ENCODE assay signal across 15 cellular contexts in genomic region chr14:99522025-99522401, GRCh38. TPM values are rescaled to one million over a fixed set of nuclear protein-coding genes. Genes with fewer than 3 reads are reported as not detected.
DNase-seq lines count a peak whose midpoint lies in the region; ATAC-seq and TF ChIP-seq lines count a peak whose summit lies in the region.
"Had no signal": no experiment of that assay in that cellular context is flagged by ENCODE, and none has a peak within 500 bp of the region (broad histone marks: within the 10 kb centered on the region; RNA-seq: fewer than 3 reads in every experiment).

No MANE protein-coding gene starts in this region.

- H3K36me3 Mint-ChIP-seq in nephron (ENCODE audit: low read depth): no peaks in the 10 kb centered on the region
- no peaks in the 10 kb centered on the region for H3K36me3 Mint-ChIP-seq in type B pancreatic cell
- peaks cover 12% of the 10 kb centered on the region for H3K36me3 Mint-ChIP-seq in effector memory CD8-positive, alpha-beta T cell (ENCODE audit: insufficient read depth)
- peaks cover 0 to 1% of the 10 kb centered on the region in 2 donors for H3K36me3 Mint-ChIP-seq in CD4-positive, alpha-beta memory T cell

- H3K4me1 ChIP-seq in heart left ventricle (peaks cover 6 to 64% (median 46%) of the 10 kb centered on the region in 12 donors), right atrium auricular region (peaks cover 0 to 55% of the 10 kb centered on the region in 2 donors), esophagus muscularis mucosa (peaks cover 52 to 82% (median 66%) of the 10 kb centered on the region in 4 donors)
- H3K4me1 ChIP-seq in CD4-positive, alpha-beta memory T cell (ENCODE audit: insufficient read depth, low read length): peaks cover 20% of the 10 kb centered on the region

- DNase-seq in heart left ventricle: peak in 3 of 5 donors; percentile 19 to 33 (median 23)
- DNase-seq in right atrium auricular region (ENCODE audit: low spot score): no peak
- DNase-seq in esophagus muscularis mucosa (ENCODE audit: extremely low spot score): no peak
- no peak for DNase-seq in type B pancreatic cell (ENCODE audit: extremely low spot score, unreplicated experiment)
- DNase-seq in effector memory CD8-positive, alpha-beta T cell: no peak
- no peak for DNase-seq in activated T-cell treated with anti-CD3 and anti-CD28 coated beads, Interleukin-2, amount 50 U/mL, for 1 hour
- no peak for DNase-seq in CD4-positive, alpha-beta memory T cell
- DNase-seq: erythroblast; NCI-H1417 treated with DMSO at 0.1 percent for 48 hours; NCI-H526 treated with DMSO at 0.1 percent for 48 hours; stimulated activated CD4-positive, alpha-beta T cell treated with anti-CD3 and anti-CD28 coated beads, Interleukin-15, amount 100 ng/mL, for 24 hours had no signal

- POLR2A ChIA-PET in CD4-positive, alpha-beta memory T cell (lab: Charles Lee; ENCODE audit: partially characterized antibody): no interaction called here

- no peak for ATAC-seq in heart left ventricle
- ATAC-seq in effector memory CD8-positive, alpha-beta T cell (replicated peaks): no peak

- H3K27ac Mint-ChIP-seq in nephron (peak overlapping the region; percentile 80 to 86 (median 83)), type B pancreatic cell (peak overlapping the region; percentile 86)
- H3K27ac Mint-ChIP-seq in effector memory CD8-positive, alpha-beta T cell: no peak overlapping the region
- no peak overlapping the region for H3K27ac Mint-ChIP-seq in CD4-positive, alpha-beta memory T cell

- no peak for TF ChIP-seq CTCF in heart left ventricle (IDR thresholded peaks at IDR 0.05)
- no peak for TF ChIP-seq CTCF in right atrium auricular region (IDR thresholded peaks at IDR 0.05)
- TF ChIP-seq CTCF in esophagus muscularis mucosa (IDR thresholded peaks at IDR 0.05): no peak
- TF ChIP-seq CTCF in nephron (IDR thresholded peaks at IDR 0.05; ENCODE audit: unreplicated experiment in 3 of 3): no peak
- no peak for TF ChIP-seq CTCF in type B pancreatic cell (conservative IDR thresholded peaks at IDR 0.05)

- no peak for TF ChIP-seq EP300 in esophagus muscularis mucosa (IDR thresholded peaks at IDR 0.05)

- H3K9me3 ChIP-seq in heart left ventricle (no peaks in the 10 kb centered on the region), right atrium auricular region (no peaks in the 10 kb centered on the region), esophagus muscularis mucosa (no peaks in the 10 kb centered on the region)
- no peaks in the 10 kb centered on the region for H3K9me3 ChIP-seq in CD4-positive, alpha-beta memory T cell (ENCODE audit: control insufficient read depth in 1 of 2, low read length in 2 of 2)
- H3K9me3 ChIP-seq: adrenal gland, BLaER1, breast epithelium had no signal

- H3K4me3 Mint-ChIP-seq in nephron: peak overlapping the region in 2 of 3 experiments; percentile 40 to 56
- H3K4me3 Mint-ChIP-seq in type B pancreatic cell: no peak overlapping the region
- H3K4me3 Mint-ChIP-seq in effector memory CD8-positive, alpha-beta T cell: no peak overlapping the region
- H3K4me3 Mint-ChIP-seq in CD4-positive, alpha-beta memory T cell: no peak overlapping the region

- H3K4me1 Mint-ChIP-seq in nephron (peaks cover 39% of the 10 kb centered on the region), type B pancreatic cell (ENCODE audit: unreplicated experiment) (peaks cover 35% of the 10 kb centered on the region)
- H3K4me1 Mint-ChIP-seq in effector memory CD8-positive, alpha-beta T cell (ENCODE audit: low read depth in 2 of 2): peaks cover 6 to 12% of the 10 kb centered on the region in 2 donors
- H3K4me1 Mint-ChIP-seq in CD4-positive, alpha-beta memory T cell: peaks cover 5 to 19% (median 12%) of the 10 kb centered on the region in 4 donors

- CTCF ChIA-PET in CD4-positive, alpha-beta memory T cell (lab: Charles Lee; ENCODE audit: partially characterized antibody): interaction anchor here (1.1 to 2.0 kb wide), 3 partner anchors 106 to 364 kb away, joined by 3 to 6 read pairs (median 5); no protein-coding TSS in a partner anchor

- H3K27me3 ChIP-seq in heart left ventricle (no peaks in the 10 kb centered on the region), right atrium auricular region (no peaks in the 10 kb centered on the region), esophagus muscularis mucosa (no peaks in the 10 kb centered on the region)
- no peaks in the 10 kb centered on the region for H3K27me3 ChIP-seq in CD4-positive, alpha-beta memory T cell (ENCODE audit: insufficient read depth, low read length)
- H3K27me3 ChIP-seq: adrenal gland, BLaER1, breast epithelium had no signal

- H3K9me3 Mint-ChIP-seq in nephron (no peaks in the 10 kb centered on the region), type B pancreatic cell (no peaks in the 10 kb centered on the region)
- no peaks in the 10 kb centered on the region for H3K9me3 Mint-ChIP-seq in effector memory CD8-positive, alpha-beta T cell
- no peaks in the 10 kb centered on the region for H3K9me3 Mint-ChIP-seq in CD4-positive, alpha-beta memory T cell

- TF ChIP-seq POLR2A in heart left ventricle (IDR thresholded peaks at IDR 0.05): no peak
- TF ChIP-seq POLR2A in esophagus muscularis mucosa (IDR thresholded peaks at IDR 0.05; ENCODE audit: low read depth): no peak

- 82 to 90% (median 86%) methylated on average over 15 to 18 of the region's 18 CpGs for WGBS in heart left ventricle, 4 donors
- 78% methylated on average over 15 of the region's 18 CpGs for WGBS in esophagus muscularis mucosa

- peaks cover 0 to 5% (median 0%) of the 10 kb centered on the region in 9 donors for H3K36me3 ChIP-seq in heart left ventricle
- no peaks in the 10 kb centered on the region for H3K36me3 ChIP-seq in right atrium auricular region
- peaks cover 0 to 6% (median 0%) of the 10 kb centered on the region in 4 donors for H3K36me3 ChIP-seq in esophagus muscularis mucosa
- H3K36me3 ChIP-seq in CD4-positive, alpha-beta memory T cell (ENCODE audit: insufficient read depth, low read length): no peaks in the 10 kb centered on the region
- H3K36me3 ChIP-seq: adrenal gland, breast epithelium had no signal

- H3K27me3 Mint-ChIP-seq in nephron (ENCODE audit: low read depth) (no peaks in the 10 kb centered on the region), type B pancreatic cell (no peaks in the 10 kb centered on the region)
- no peaks in the 10 kb centered on the region for H3K27me3 Mint-ChIP-seq in effector memory CD8-positive, alpha-beta T cell
- no peaks in the 10 kb centered on the region for H3K27me3 Mint-ChIP-seq in CD4-positive, alpha-beta memory T cell

- intact Hi-C loops in heart left ventricle (cut with DNase I) (loop anchor here in 4 of 10 donors (2.0 to 10.0 kb wide), 3 partner anchors 85 to 363 kb away; no protein-coding TSS in a partner anchor), esophagus muscularis mucosa (cut with DNase I) (no loop called here)
- intact Hi-C loops in CD4-positive, alpha-beta memory T cell (cut with micrococcal nuclease): no loop called here

- H3K27ac ChIP-seq in heart left ventricle (peak overlapping the region in 1 of 12 donors; percentile 38), right atrium auricular region (no peak overlapping the region), esophagus muscularis mucosa (replicated peaks in 1 of 4) (peak overlapping the region; percentile 36 to 84 (median 83))
- no peak overlapping the region for H3K27ac ChIP-seq in CD4-positive, alpha-beta memory T cell (ENCODE audit: low read depth, low read length)
- H3K27ac ChIP-seq: BLaER1, breast epithelium had no signal

- no peak overlapping the region for H3K4me3 ChIP-seq in heart left ventricle
- H3K4me3 ChIP-seq in right atrium auricular region: no peak overlapping the region
- H3K4me3 ChIP-seq in esophagus muscularis mucosa: no peak overlapping the region
- no peak overlapping the region for H3K4me3 ChIP-seq in CD4-positive, alpha-beta memory T cell (ENCODE audit: low read length in 2 of 2)
- H3K4me3 ChIP-seq: adrenal gland, BLaER1, breast epithelium had no signal

RNA-seq across cellular contexts. Expression of gene CCNK, which starts 40.8 kb away (rescaled TPM):
- total RNA-seq in heart left ventricle (10 to 100 TPM; 11.8 to 35.3 (median 30.2) TPM), right atrium auricular region (10 to 100 TPM; 13.9 to 17.1 TPM), esophagus muscularis mucosa (10 to 100 TPM; 10.4 to 21.2 (median 16.5) TPM), type B pancreatic cell (ENCODE audit: low replicate concordance) (66.2 and 84.0 TPM in 2 replicates)
- polyA plus RNA-seq in heart left ventricle: 10 to 100 TPM in 1 of 2 donors, 1 to 10 TPM in 1; 9.1 to 20.6 TPM
- total RNA-seq in CD4-positive, alpha-beta memory T cell: 10 to 100 TPM; 77.1 to 83.4 TPM
- polyA plus RNA-seq in CD4-positive, alpha-beta memory T cell: 10 to 100 TPM in 1 of 2 donors, 1 to 10 TPM in 1; 7.0 to 20.2 TPM

RNA-seq across cellular contexts. Expression of gene SETD3, which starts 41.4 kb away (rescaled TPM):
- total RNA-seq in heart left ventricle (100 to 1,000 TPM in 4 of 9 donors, 10 to 100 TPM in 5; 80.1 to 130 (median 99.4) TPM), right atrium auricular region (100 to 1,000 TPM in 1 of 2 donors, 10 to 100 TPM in 1; 84.2 to 114 TPM), esophagus muscularis mucosa (100 to 1,000 TPM; 135 to 170 (median 148) TPM), type B pancreatic cell (ENCODE audit: low replicate concordance) (50.2 and 52.7 TPM in 2 replicates)
- 10 to 100 TPM; 49.7 to 81.7 TPM for polyA plus RNA-seq in heart left ventricle
- 10 to 100 TPM; 62.1 to 66.9 TPM for total RNA-seq in CD4-positive, alpha-beta memory T cell
- 10 to 100 TPM; 37.4 to 49.4 TPM for polyA plus RNA-seq in CD4-positive, alpha-beta memory T cell

Comparison
In these comparisons a context has a peak if more than half of its experiments do, and no peak if none do; other contexts are left out.
1. DNase-seq: peak in heart left ventricle (3 of 5); none in right atrium auricular region (single experiment), esophagus muscularis mucosa (single experiment), type B pancreatic cell (single experiment), effector memory CD8-positive, alpha-beta T cell (0 of 3), activated T-cell treated with anti-CD3 and anti-CD28 coated beads, Interleukin-2, amount 50 U/mL, for 1 hour (single experiment) and CD4-positive, alpha-beta memory T cell (0 of 5).
2. H3K27ac ChIP-seq: peak in esophagus muscularis mucosa (4 of 4); none in right atrium auricular region (0 of 2) and CD4-positive, alpha-beta memory T cell (single experiment).
3. H3K27ac Mint-ChIP-seq: peak in nephron (3 of 3) and type B pancreatic cell (single experiment); none in effector memory CD8-positive, alpha-beta T cell (0 of 2) and CD4-positive, alpha-beta memory T cell (0 of 7).
4. H3K4me3 Mint-ChIP-seq: peak in nephron (2 of 3); none in type B pancreatic cell (single experiment), effector memory CD8-positive, alpha-beta T cell (0 of 2) and CD4-positive, alpha-beta memory T cell (0 of 8).